In genomic region chr5:172929371-172929838, GRCh38 we compare ENCODE assay signal across 16 cellular contexts.
DNase-seq lines count a peak whose midpoint lies in the region; ATAC-seq and TF ChIP-seq lines count a peak whose summit lies in the region.
"Had no signal": no experiment of that assay in that cellular context is flagged by ENCODE, and none has a peak within 500 bp of the region (broad histone marks: within the 10 kb centered on the region; RNA-seq: fewer than 3 reads in every experiment).

No MANE protein-coding gene starts in this region.

- H3K4me3 ChIP-seq in AG04449 (ENCODE audit: low read depth, low read length) (no peak overlapping the region), foreskin fibroblast (ENCODE audit: low read depth in 1 of 2, low read length in 2 of 2) (no peak overlapping the region)
- H3K4me3 ChIP-seq: BLaER1 treated with 17β-estradiol and CSF1 and Interleukin-3, amounts not matched to agents 10 nM and 100 nM; gastroesophageal sphincter had no signal

- POLR2A ChIA-PET in AG04449 (lab: Yijun Ruan, JAX) = interaction anchor here (0.9 to 8.3 kb wide), 6 partner anchors 9 to 161 kb away, joined by 3 to 149 read pairs (median 4); partner anchors contain the start of genes DUSP1 and RPL26L1

- TF ChIP-seq CTCF in AG04449 (IDR thresholded peaks at IDR 0.05; ENCODE audit: insufficient read depth, low read length, missing control alignments) (no peak), foreskin fibroblast (IDR thresholded peaks at IDR 0.05; ENCODE audit: low read depth, low read length) (peak; percentile 13)

- ATAC-seq in GM21367 (IDR thresholded peaks at IDR 0.05; ENCODE audit: unreplicated experiment) = no peak
- ATAC-seq: gastroesophageal sphincter; stimulated activated memory B cell treated with anti-CD40 and anti-IgM and Interleukin-4, amounts not matched to agents 10 μg/mL and 1 μg/mL and 100 μg/mL, for 72 hours had no signal

- H3K27ac ChIP-seq in caudate nucleus (ENCODE audit: low read depth, low read length) = no peak overlapping the region

- DNase-seq in AG04449 (ENCODE audit: low read depth, low spot score) (peak; percentile 86), HCEC 1CT (peak; percentile 87), amniotic stem cell (lab: John Stamatoyannopoulos, UW) (peak; percentile 42), foreskin fibroblast (peak; percentile 97 to 98), NCI-H2227 (lab: John Stamatoyannopoulos, UW; ENCODE audit: unreplicated experiment) (no peak), NCI-H1105 treated with DMSO at 0.1 percent for 48 hours (lab: John Stamatoyannopoulos, UW) (no peak), caudate nucleus (lab: John Stamatoyannopoulos, UW) (no peak)
- DNase-seq: activated CD4-positive, CD25-positive, alpha-beta regulatory T cell; activated naive CD8-positive, alpha-beta T cell treated with anti-CD3 and anti-CD28 coated beads, Interleukin-2, amount 10 ng/mL, durations not matched to agents 7 days and 5 days; GDM1; islet precursor cell; stimulated activated CD4-positive, alpha-beta T cell treated with anti-CD3 and anti-CD28 coated beads, Interleukin-4, amount 100 ng/mL, for 1 hour had no signal

- CTCF ChIA-PET in AG04449 (lab: Yijun Ruan, JAX) = interaction anchor here (0.7 to 15.2 kb wide), 15 partner anchors 9 to 222 kb away, joined by 3 to 167 read pairs (median 7); partner anchors contain the start of gene DUSP1

Comparison
In these comparisons a context has a peak if more than half of its experiments do, and no peak if none do; other contexts are left out.
1. DNase-seq: peak in AG04449 (single experiment), HCEC 1CT (single experiment), amniotic stem cell (single experiment) and foreskin fibroblast (2 of 2); none in NCI-H2227 (single experiment), NCI-H1105 treated with DMSO at 0.1 percent for 48 hours (single experiment) and caudate nucleus (0 of 61).